Comparison of ENCODE assay signal across 16 cellular contexts in the genomic region with DNA sequence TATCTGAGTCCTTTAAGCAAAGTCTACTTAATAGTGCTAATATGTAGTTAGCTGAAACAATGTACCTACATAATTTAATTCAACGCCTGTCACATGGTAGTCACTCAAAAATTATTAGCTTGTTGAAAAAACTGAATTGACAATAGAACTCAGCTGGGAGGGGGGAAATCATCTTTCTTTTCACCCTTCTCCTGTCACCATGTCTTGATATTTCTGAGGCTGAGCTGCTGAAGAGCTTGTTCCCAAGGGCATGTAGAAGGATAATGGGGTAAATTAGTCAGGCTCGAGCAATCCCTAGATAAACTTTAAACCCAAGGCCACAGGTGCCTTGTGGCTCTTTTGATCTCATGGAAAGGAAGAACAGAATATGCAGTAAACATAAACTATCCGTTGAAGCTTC.
DNase-seq lines count a peak whose midpoint lies in the region; ATAC-seq and TF ChIP-seq lines count a peak whose summit lies in the region.
"Had no signal": no experiment of that assay in that cellular context is flagged by ENCODE, and none has a peak within 500 bp of the region (broad histone marks: within the 10 kb centered on the region; RNA-seq: fewer than 3 reads in every experiment).

No MANE protein-coding gene starts in this region.

- 0 out of 2 replicates have a peak overlapping the region, but pooled peaks have one; percentile 3 for H2AFZ ChIP-seq in GM23338

- DNase-seq in GM23338 (ENCODE audit: low spot score) (no peak), SW480 (ENCODE audit: low spot score) (peak; percentile 47), nephron progenitor cell (no peak), left ventricle myocardium superior (no peak), T-cell (no peak), DMS79 treated with DMSO at 0.1 percent for 48 hours (lab: John Stamatoyannopoulos, UW) (no peak)
- DNase-seq: ACHN; Calu3; CD8-positive, alpha-beta T cell; DND-41; EL had no signal

- H3K36me3 Mint-ChIP-seq in GM23338 (ENCODE audit: low read depth): no peaks in the 10 kb centered on the region
- no peaks in the 10 kb centered on the region for H3K36me3 Mint-ChIP-seq in nephron progenitor cell (ENCODE audit: low read depth)
- no peaks in the 10 kb centered on the region for H3K36me3 Mint-ChIP-seq in T-cell
- H3K36me3 Mint-ChIP-seq: CD14-positive monocyte; CD8-positive, alpha-beta T cell had no signal

- H3K79me2 ChIP-seq in GM23338 (replicated peaks; ENCODE audit: insufficient read depth): no peaks in the 10 kb centered on the region

- H3K4me3 Mint-ChIP-seq in GM23338 (no peak overlapping the region), nephron progenitor cell (no peak overlapping the region), T-cell (no peak overlapping the region)
- H3K4me3 Mint-ChIP-seq: CD14-positive monocyte; CD8-positive, alpha-beta T cell had no signal

- no peaks in the 10 kb centered on the region; the same call in 2 of the 3 replicates for H3K4me1 Mint-ChIP-seq in GM23338
- H3K4me1 Mint-ChIP-seq in nephron progenitor cell: peaks cover 36% of the 10 kb centered on the region
- no peaks in the 10 kb centered on the region for H3K4me1 Mint-ChIP-seq in T-cell
- H3K4me1 Mint-ChIP-seq: CD14-positive monocyte had no signal

- H3K9me3 Mint-ChIP-seq in GM23338: no peaks in the 10 kb centered on the region; the same call in 2 of the 3 replicates
- no peaks in the 10 kb centered on the region for H3K9me3 Mint-ChIP-seq in nephron progenitor cell
- peaks cover 3 to 12% (median 5%) of the 10 kb centered on the region in 3 donors for H3K9me3 Mint-ChIP-seq in T-cell

- no peak overlapping the region for H3K9ac ChIP-seq in BLaER1

- intact Hi-C loops in left ventricle myocardium superior (cut with micrococcal nuclease): no loop called here

- TF ChIP-seq CTCF in GM23338 (conservative IDR thresholded peaks at IDR 0.05; ENCODE audit: low read depth in 2 of 2) (no peak), nephron progenitor cell (IDR thresholded peaks at IDR 0.05) (no peak)

- H3K36me3 ChIP-seq in BLaER1 (no peaks in the 10 kb centered on the region), GM23338 (ENCODE audit: insufficient read depth) (no peaks in the 10 kb centered on the region)
- H3K36me3 ChIP-seq: HAP-1 had no signal

- POLR2A ChIA-PET in T-cell (lab: Charles Lee): no interaction called here

- no peaks in the 10 kb centered on the region for H3K9me3 ChIP-seq in BLaER1
- H3K9me3 ChIP-seq: HAP-1 had no signal

- peaks cover 7% of the 10 kb centered on the region; the same call in 1 of the 2 replicates for H3K9me2 ChIP-seq in GM23338 (ENCODE audit: insufficient read depth)

- CTCF ChIA-PET in T-cell (lab: Charles Lee): no interaction called here

- ATAC-seq in GM23338: no peak
- no peak for ATAC-seq in left ventricle myocardium superior
- no peak for ATAC-seq in T-cell (replicated peaks in 1 of 4)
- no peak for ATAC-seq in HG02973 (IDR thresholded peaks at IDR 0.05; ENCODE audit: unreplicated experiment)
- ATAC-seq: CD8-positive, alpha-beta T cell; GM12878 had no signal

- peak overlapping the region; percentile 7; the same call in 1 of the 2 replicates for H3K4me2 ChIP-seq in BLaER1
- no peak overlapping the region for H3K4me2 ChIP-seq in GM23338

- H3K27me3 ChIP-seq in BLaER1 (no peaks in the 10 kb centered on the region), GM23338 (ENCODE audit: insufficient read depth) (no peaks in the 10 kb centered on the region)

- H3K4me1 ChIP-seq in BLaER1 (peaks cover 25% of the 10 kb centered on the region), GM23338 (ENCODE audit: insufficient read depth) (no peaks in the 10 kb centered on the region)
- H3K4me1 ChIP-seq: HAP-1 had no signal

- H4K20me1 ChIP-seq in BLaER1 (no peaks in the 10 kb centered on the region), GM23338 (replicated peaks; ENCODE audit: insufficient read depth) (no peaks in the 10 kb centered on the region)

- H3K27ac ChIP-seq in BLaER1 (no peak overlapping the region), GM23338 (ENCODE audit: low read depth) (no peak overlapping the region)

- H3K27me3 Mint-ChIP-seq in GM23338 (ENCODE audit: insufficient read depth, low read depth, poor library complexity): peaks cover 4% of the 10 kb centered on the region
- H3K27me3 Mint-ChIP-seq in nephron progenitor cell (ENCODE audit: low read depth, poor library complexity): no peaks in the 10 kb centered on the region
- H3K27me3 Mint-ChIP-seq in T-cell: no peaks in the 10 kb centered on the region

- H3K4me3 ChIP-seq in BLaER1 (no peak overlapping the region), GM23338 (no peak overlapping the region)
- H3K4me3 ChIP-seq: GM12878, HAP-1 had no signal

- H3F3A ChIP-seq in GM23338 (replicated peaks; ENCODE audit: low read depth): no peaks in the 10 kb centered on the region

- H3K27ac Mint-ChIP-seq in GM23338 (no peak overlapping the region), nephron progenitor cell (peak overlapping the region; percentile 84), T-cell (no peak overlapping the region)
- H3K27ac Mint-ChIP-seq: CD14-positive monocyte; CD8-positive, alpha-beta T cell had no signal

TF ChIP-seq in GM23338, 12 proteins besides CTCF, POLR2A, EP300 and RAD21:
- no peak for TF ChIP-seq STAT1 (IDR thresholded peaks at IDR 0.05; ENCODE audit: unreplicated experiment)
- no peak for TF ChIP-seq NANOG (IDR thresholded peaks at IDR 0.05; ENCODE audit: borderline replicate concordance)
- no peak for TF ChIP-seq POLR2AphosphoS5 (IDR thresholded peaks at IDR 0.05; ENCODE audit: low read depth)
- TF ChIP-seq ZNF114 (CRISPR knock-in tag; IDR thresholded peaks at IDR 0.05): no peak
- no peak for TF ChIP-seq EZH2phosphoT487 (IDR thresholded peaks at IDR 0.05; ENCODE audit: unreplicated experiment)
- TF ChIP-seq JUNB (IDR thresholded peaks at IDR 0.05; ENCODE audit: unreplicated experiment): no peak
